8 cellular contexts compared by ENCODE assay signal in genomic region chr2:162344617-162344950, GRCh38. TPM values are rescaled to one million over a fixed set of nuclear protein-coding genes. Genes with fewer than 3 reads are reported as not detected.
DNase-seq lines count a peak whose midpoint lies in the region; ATAC-seq and TF ChIP-seq lines count a peak whose summit lies in the region.

No MANE protein-coding gene starts in this region.

- H3K9me3 Mint-ChIP-seq in activated T-cell treated with anti-CD3 and anti-CD28 coated beads, Interleukin-2, amount 50 U/mL, for 24 hours, result no peaks in the 10 kb centered on the region
- H3K9me3 Mint-ChIP-seq in activated CD8-positive, alpha-beta T cell treated with anti-CD3 and anti-CD28 coated beads for 36 hours, result no peaks in the 10 kb centered on the region
- H3K9me3 Mint-ChIP-seq in stimulated activated naive B cell treated with anti-CD40 and anti-IgM and Interleukin-4, amounts not matched to agents 10 μg/mL and 1 μg/mL and 100 μg/mL, for 72 hours, result no peaks in the 10 kb centered on the region

- POLR2A ChIA-PET in activated CD8-positive, alpha-beta T cell treated with anti-CD3 and anti-CD28 coated beads for 36 hours (lab: Charles Lee), result no interaction called here

- CTCF ChIA-PET in activated CD8-positive, alpha-beta T cell treated with anti-CD3 and anti-CD28 coated beads for 36 hours (lab: Charles Lee), result interaction anchor here (0.9 to 1.4 kb wide), 2 partner anchors 10 to 17 kb away, joined by 3 to 4 read pairs; no protein-coding TSS in a partner anchor

- H3K4me1 Mint-ChIP-seq in activated T-cell treated with anti-CD3 and anti-CD28 coated beads, Interleukin-2, amount 50 U/mL, for 24 hours (ENCODE audit: low read depth), result peaks cover 18% of the 10 kb centered on the region
- peaks cover 9% of the 10 kb centered on the region for H3K4me1 Mint-ChIP-seq in activated CD8-positive, alpha-beta T cell treated with anti-CD3 and anti-CD28 coated beads for 36 hours (ENCODE audit: low read depth)
- peaks cover 5 to 7% of the 10 kb centered on the region in 2 donors for H3K4me1 Mint-ChIP-seq in stimulated activated naive B cell treated with anti-CD40 and anti-IgM and Interleukin-4, amounts not matched to agents 10 μg/mL and 1 μg/mL and 100 μg/mL, for 72 hours

- H3K4me3 Mint-ChIP-seq in activated T-cell treated with anti-CD3 and anti-CD28 coated beads, Interleukin-2, amount 50 U/mL, for 24 hours, result peak overlapping the region; percentile 87
- peak overlapping the region; percentile 83 for H3K4me3 Mint-ChIP-seq in activated CD8-positive, alpha-beta T cell treated with anti-CD3 and anti-CD28 coated beads for 36 hours
- peak overlapping the region; percentile 95 to 96 for H3K4me3 Mint-ChIP-seq in stimulated activated naive B cell treated with anti-CD40 and anti-IgM and Interleukin-4, amounts not matched to agents 10 μg/mL and 1 μg/mL and 100 μg/mL, for 72 hours

- peaks cover 3% of the 10 kb centered on the region for H3K36me3 Mint-ChIP-seq in activated T-cell treated with anti-CD3 and anti-CD28 coated beads, Interleukin-2, amount 50 U/mL, for 24 hours (ENCODE audit: low read depth)
- peaks cover 1% of the 10 kb centered on the region for H3K36me3 Mint-ChIP-seq in activated CD8-positive, alpha-beta T cell treated with anti-CD3 and anti-CD28 coated beads for 36 hours (ENCODE audit: low read depth)
- H3K36me3 Mint-ChIP-seq in stimulated activated naive B cell treated with anti-CD40 and anti-IgM and Interleukin-4, amounts not matched to agents 10 μg/mL and 1 μg/mL and 100 μg/mL, for 72 hours, result peaks cover 0 to 3% of the 10 kb centered on the region in 2 donors

- intact Hi-C loops in activated CD8-positive, alpha-beta T cell treated with anti-CD3 and anti-CD28 coated beads for 36 hours (cut with micrococcal nuclease), result no loop called here

- no peaks in the 10 kb centered on the region for H3K27me3 Mint-ChIP-seq in activated T-cell treated with anti-CD3 and anti-CD28 coated beads, Interleukin-2, amount 50 U/mL, for 24 hours
- no peaks in the 10 kb centered on the region for H3K27me3 Mint-ChIP-seq in activated CD8-positive, alpha-beta T cell treated with anti-CD3 and anti-CD28 coated beads for 36 hours
- no peaks in the 10 kb centered on the region for H3K27me3 Mint-ChIP-seq in stimulated activated naive B cell treated with anti-CD40 and anti-IgM and Interleukin-4, amounts not matched to agents 10 μg/mL and 1 μg/mL and 100 μg/mL, for 72 hours

- peak overlapping the region; percentile 81 for H3K4me3 ChIP-seq in iPS-11a (ENCODE audit: low read depth, low read length)

- no peak for ATAC-seq in activated CD8-positive, alpha-beta T cell treated with anti-CD3 and anti-CD28 coated beads for 36 hours
- peak; percentile 13 to 25 for ATAC-seq in stimulated activated naive B cell treated with anti-CD40 and anti-IgM and Interleukin-4, amounts not matched to agents 10 μg/mL and 1 μg/mL and 100 μg/mL, for 72 hours (replicated peaks)
- ATAC-seq in activated CD4-positive, CD25-positive, alpha-beta regulatory T cell treated with anti-CD3 and anti-CD28 coated beads, Interleukin-2, amount 50 U/mL, for 24 hours, result no peak

- DNase-seq in activated T-cell treated with anti-CD3 and anti-CD28 coated beads, Interleukin-2, amount 50 U/mL, for 24 hours, result no peak
- no peak for DNase-seq in activated T-cell treated with anti-CD3 and anti-CD28 coated beads, Interleukin-2, amount 50 U/mL, for 1 hour
- DNase-seq in activated CD8-positive, alpha-beta T cell treated with anti-CD3 and anti-CD28 coated beads for 36 hours, result no peak
- no peak for DNase-seq in stimulated activated naive B cell treated with anti-CD40 and anti-IgM and Interleukin-4, amounts not matched to agents 10 μg/mL and 1 μg/mL and 100 μg/mL, for 72 hours
- no peak for DNase-seq in GDM1 (lab: John Stamatoyannopoulos, UW)
- DNase-seq in activated effector memory CD4-positive, alpha-beta T cell treated with Interleukin-2 at 50 U/mL for 16 hours, result no peak

- H3K27ac Mint-ChIP-seq in activated T-cell treated with anti-CD3 and anti-CD28 coated beads, Interleukin-2, amount 50 U/mL, for 24 hours, result peak overlapping the region; percentile 81
- H3K27ac Mint-ChIP-seq in activated CD8-positive, alpha-beta T cell treated with anti-CD3 and anti-CD28 coated beads for 36 hours, result no peak overlapping the region
- H3K27ac Mint-ChIP-seq in stimulated activated naive B cell treated with anti-CD40 and anti-IgM and Interleukin-4, amounts not matched to agents 10 μg/mL and 1 μg/mL and 100 μg/mL, for 72 hours, result peak overlapping the region; percentile 87

- no peak for TF ChIP-seq CTCF in activated CD8-positive, alpha-beta T cell treated with anti-CD3 and anti-CD28 coated beads for 36 hours (IDR thresholded peaks at IDR 0.05)

RNA-seq across cellular contexts. Expression of gene GCA, which starts 0.7 kb away (rescaled TPM):
- 10 to 100 TPM; 23.4 to 25.2 TPM for total RNA-seq in activated CD8-positive, alpha-beta T cell treated with anti-CD3 and anti-CD28 coated beads for 36 hours

RNA-seq across cellular contexts. Expression of gene IFIH1, which starts 26.1 kb away (rescaled TPM):
- 10 to 100 TPM; 28.7 to 29.1 TPM for total RNA-seq in activated CD8-positive, alpha-beta T cell treated with anti-CD3 and anti-CD28 coated beads for 36 hours

Comparison
In these comparisons a context has a peak if more than half of its experiments do, and no peak if none do; other contexts are left out.
1. ATAC-seq: peak in stimulated activated naive B cell treated with anti-CD40 and anti-IgM and Interleukin-4, amounts not matched to agents 10 μg/mL and 1 μg/mL and 100 μg/mL, for 72 hours (2 of 2); none in activated CD8-positive, alpha-beta T cell treated with anti-CD3 and anti-CD28 coated beads for 36 hours (single experiment) and activated CD4-positive, CD25-positive, alpha-beta regulatory T cell treated with anti-CD3 and anti-CD28 coated beads, Interleukin-2, amount 50 U/mL, for 24 hours (0 of 2).
2. Peak in every context shown above with its lines, with median percentiles within 50 percentile points of each other: H3K4me3 Mint-ChIP-seq.